In genomic region chr7:77460057-77460486, GRCh38 we compare ENCODE assay signal across 15 cellular contexts. TPM values are rescaled to one million over a fixed set of nuclear protein-coding genes. Genes with fewer than 3 reads are reported as not detected.
DNase-seq lines count a peak whose midpoint lies in the region; ATAC-seq and TF ChIP-seq lines count a peak whose summit lies in the region.
"Had no signal": no experiment of that assay in that cellular context is flagged by ENCODE, and none has a peak within 500 bp of the region (broad histone marks: within the 10 kb centered on the region; RNA-seq: fewer than 3 reads in every experiment).

No MANE protein-coding gene starts in this region.

- in situ Hi-C loops in astrocyte of the cerebellum (cut with HindIII; ENCODE audit: low sequenced_read_pairs), result no loop called here

- H3K27ac ChIP-seq in liver (ENCODE audit: low read depth in 1 of 2, low read length in 2 of 2) (no peak overlapping the region), spleen (no peak overlapping the region)
- H3K27ac ChIP-seq: ascending aorta, PC-9, psoas muscle had no signal

- ATAC-seq in GM21360 (IDR thresholded peaks at IDR 0.05; ENCODE audit: unreplicated experiment), result no peak
- ATAC-seq: psoas muscle had no signal

- 44% methylated on average over 3 of the region's 3 CpGs for WGBS in liver
- 39 to 65% (median 41%) methylated on average over 3 of the region's 3 CpGs for WGBS in spleen, 5 donors

- no peaks in the 10 kb centered on the region for H3K9me3 ChIP-seq in liver (ENCODE audit: control insufficient read depth in 4 of 4, low read length in 3 of 4)
- H3K9me3 ChIP-seq in spleen, result no peaks in the 10 kb centered on the region
- H3K9me3 ChIP-seq: ascending aorta, psoas muscle had no signal

- H3K9ac ChIP-seq in liver (ENCODE audit: low read depth in 1 of 2, low read length in 2 of 2), result no peak overlapping the region

- TF ChIP-seq CTCF in astrocyte of the cerebellum (IDR thresholded peaks at IDR 0.05; ENCODE audit: low read depth, low read length, missing control alignments), result peak; percentile 27
- TF ChIP-seq CTCF in liver (IDR thresholded peaks at IDR 0.05; ENCODE audit: low read depth, low read length, missing input control), result no peak
- TF ChIP-seq CTCF in spleen (IDR thresholded peaks at IDR 0.05 in 8 of 11, conservative IDR thresholded peaks at IDR 0.05 in 3 of 11), result peak in 5 of 11 experiments; percentile 6 to 31 (median 17)

- DNase-seq in DMS53 treated with DMSO at 0.1 percent for 48 hours (lab: John Stamatoyannopoulos, UW; ENCODE audit: unreplicated experiment) (peak; percentile 80), M059J (ENCODE audit: low read depth) (peak; percentile 11), astrocyte of the cerebellum (ENCODE audit: low read depth) (no peak), spleen (no peak), COR-L47 (lab: John Stamatoyannopoulos, UW) (no peak), NCI-H2029 treated with DMSO at 0.1 percent for 48 hours (lab: John Stamatoyannopoulos, UW) (no peak)
- DNase-seq: activated CD4-positive, alpha-beta T cell treated with anti-CD3 and anti-CD28 coated beads, Interleukin-2, amount 10 ng/mL, durations not matched to agents 24 days and 14 days; NCI-H1694 treated with DMSO at 0.1 percent for 48 hours; PC-9; psoas muscle; stimulated activated CD4-positive, alpha-beta T cell treated with anti-CD3 and anti-CD28 coated beads, Interleukin-4, amount 100 ng/mL, for 24 hours; stimulated activated naive CD4-positive, alpha-beta T cell treated with Interleukin-2 at 50 U/mL for 16 hours had no signal

- H3K36me3 ChIP-seq in liver (ENCODE audit: control insufficient read depth in 4 of 4, insufficient read depth in 3 of 4, low read depth in 1 of 4, low read length in 3 of 4), result no peaks in the 10 kb centered on the region
- H3K36me3 ChIP-seq in spleen, result no peaks in the 10 kb centered on the region
- H3K36me3 ChIP-seq: ascending aorta had no signal

- TF ChIP-seq POLR2A in spleen (IDR thresholded peaks at IDR 0.05), result no peak

- H3K4me3 ChIP-seq in astrocyte of the cerebellum (ENCODE audit: low read depth, low read length), result no peak overlapping the region
- no peak overlapping the region for H3K4me3 ChIP-seq in liver (ENCODE audit: low read depth in 1 of 3, low read length in 3 of 3)
- H3K4me3 ChIP-seq in spleen, result no peak overlapping the region
- H3K4me3 ChIP-seq: ascending aorta, PC-9, psoas muscle had no signal

- TF ChIP-seq RAD21 in liver (IDR thresholded peaks at IDR 0.05), result peak; percentile 30 to 73

- H3K27me3 ChIP-seq in liver (ENCODE audit: control insufficient read depth in 4 of 4, insufficient read depth in 4 of 4, low read length in 3 of 4), result no peaks in the 10 kb centered on the region
- H3K27me3 ChIP-seq in spleen (replicated peaks in 1 of 7), result no peaks in the 10 kb centered on the region
- H3K27me3 ChIP-seq: ascending aorta had no signal

- H3K4me1 ChIP-seq in liver (ENCODE audit: control insufficient read depth in 4 of 4, insufficient read depth in 4 of 4, low read length in 3 of 4) (no peaks in the 10 kb centered on the region), spleen (peaks cover 0 to 59% (median 5%) of the 10 kb centered on the region in 6 donors)
- H3K4me1 ChIP-seq: ascending aorta, psoas muscle had no signal

- intact Hi-C loops in spleen (cut with DNase I; ENCODE audit: low total_unique reads), result no loop called here

TF ChIP-seq in liver, 16 proteins besides CTCF, POLR2A, EP300 and RAD21:
- no peak for TF ChIP-seq HNF4G (IDR thresholded peaks at IDR 0.05)
- no peak for TF ChIP-seq HNF4A (conservative IDR thresholded peaks at IDR 0.05)
- TF ChIP-seq RXRA (IDR thresholded peaks at IDR 0.05), result no peak
- TF ChIP-seq SP1 (IDR thresholded peaks at IDR 0.05), result no peak
- no peak for TF ChIP-seq TAF1 (conservative IDR thresholded peaks at IDR 0.05)
- no peak for TF ChIP-seq REST (IDR thresholded peaks at IDR 0.05)
- TF ChIP-seq, protein P1, sequence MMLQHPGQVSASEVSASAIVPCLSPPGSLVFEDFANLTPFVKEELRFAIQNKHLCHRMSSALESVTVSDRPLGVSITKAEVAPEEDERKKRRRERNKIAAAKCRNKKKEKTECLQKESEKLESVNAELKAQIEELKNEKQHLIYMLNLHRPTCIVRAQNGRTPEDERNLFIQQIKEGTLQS (IDR thresholded peaks at IDR 0.05), result no peak
- TF ChIP-seq FOXA2 (IDR thresholded peaks at IDR 0.05), result no peak
- no peak for TF ChIP-seq FOXA1 (IDR thresholded peaks at IDR 0.05)
- no peak for TF ChIP-seq MAX (IDR thresholded peaks at IDR 0.05)
- TF ChIP-seq JUND (IDR thresholded peaks at IDR 0.05), result no peak
- TF ChIP-seq GABPA (IDR thresholded peaks at IDR 0.05 in 1 of 2, conservative IDR thresholded peaks at IDR 0.05 in 1 of 2), result no peak
- TF ChIP-seq NR2F2 (IDR thresholded peaks at IDR 0.05), result no peak

RNA-seq across cellular contexts. Expression of gene GSAP, which starts 43.9 kb away (rescaled TPM):
- total RNA-seq in M059J (2014; rRNA removed; shearing (Covaris generic)), result 4.4 and 6.9 TPM in 2 replicates
- 10 to 100 TPM; 11.2 to 24.2 TPM for total RNA-seq in liver
- polyA plus RNA-seq in liver, result 10 to 100 TPM in 1 of 2 donors, 1 to 10 TPM in 1; 4.1 to 30.9 TPM
- total RNA-seq in spleen, result 10 to 100 TPM; 54.5 to 96.5 (median 86.2) TPM
- polyA plus RNA-seq in spleen, result 10 to 100 TPM; 35.9 to 63.6 (median 49.6) TPM

Comparison
In these comparisons a context has a peak if more than half of its experiments do, and no peak if none do; other contexts are left out.
1. DNase-seq: peak in DMS53 treated with DMSO at 0.1 percent for 48 hours (single experiment) and M059J (single experiment); none in astrocyte of the cerebellum (single experiment), spleen (single experiment), COR-L47 (single experiment) and NCI-H2029 treated with DMSO at 0.1 percent for 48 hours (single experiment).